ENCODE assay signal across 9 cellular contexts in the genomic region with DNA sequence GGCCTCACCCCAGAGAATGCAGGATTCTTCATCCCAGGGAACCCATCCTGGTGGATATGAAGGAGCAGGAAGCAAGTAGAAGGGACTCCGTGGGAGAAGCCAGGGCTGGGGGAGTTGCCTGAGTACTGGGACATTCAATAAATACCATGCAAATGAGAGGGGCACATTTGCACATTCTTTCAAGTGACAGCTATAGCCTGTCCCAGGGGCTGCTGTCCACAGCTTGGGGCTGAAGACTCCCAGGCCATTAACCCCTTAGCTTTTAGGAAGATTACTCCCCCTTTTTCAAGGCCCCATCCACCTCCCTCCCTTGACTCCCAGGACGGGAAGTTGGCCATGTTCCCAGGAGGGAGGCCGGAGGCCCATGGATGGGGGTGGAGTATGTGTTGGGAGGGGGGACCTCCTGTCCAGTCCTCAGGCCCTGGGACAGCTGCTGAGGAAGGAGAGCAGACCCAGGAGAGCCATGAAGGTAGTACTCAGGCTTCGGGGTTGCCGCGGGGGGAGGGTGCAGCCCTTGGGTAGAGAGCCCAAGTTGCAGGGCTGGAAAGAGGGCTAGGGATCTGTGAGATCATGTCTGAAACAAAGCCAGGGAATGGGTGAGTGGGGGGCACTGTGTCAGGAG. TPM values are rescaled to one million over a fixed set of nuclear protein-coding genes. Genes with fewer than 3 reads are reported as not detected.
DNase-seq lines count a peak whose midpoint lies in the region; FAIRE-seq and TF ChIP-seq lines count a peak whose summit lies in the region.
"Had no signal": no experiment of that assay in that cellular context is flagged by ENCODE, and none has a peak within 500 bp of the region (broad histone marks: within the 10 kb centered on the region; RNA-seq: fewer than 3 reads in every experiment).

No MANE protein-coding gene starts in this region.

- DNase-seq in HCEC 1CT (peak; percentile 45), astrocyte of the cerebellum (ENCODE audit: low read depth) (no peak), immature natural killer cell (no peak), small intestine (peak; percentile 40), SHP77 (lab: John Stamatoyannopoulos, UW) (no peak), MV-4-11 (lab: John Stamatoyannopoulos, UW) (no peak), RCC 7860 (ENCODE audit: low spot score) (no peak), activated gamma-delta T cell (lab: John Stamatoyannopoulos, UW) (no peak)

- FAIRE-seq in small intestine (lab: Jason Lieb, UNC), result no peak
- FAIRE-seq in RCC 7860 (lab: Jason Lieb, UNC), result no peak
- FAIRE-seq: endometrium had no signal

- no peaks in the 10 kb centered on the region for H3K36me3 ChIP-seq in small intestine (ENCODE audit: control insufficient read depth in 2 of 2, insufficient read depth in 2 of 2, low read length in 2 of 2)

- no peak for TF ChIP-seq CTCF in astrocyte of the cerebellum (IDR thresholded peaks at IDR 0.05; ENCODE audit: low read depth, low read length, missing control alignments)

- H3K4me3 Mint-ChIP-seq in immature natural killer cell, result peak overlapping the region in 3 of 5 donors; percentile 13 to 33 (median 23)

- peak overlapping the region in 5 of 6 donors; percentile 26 to 61 (median 34) for H3K27ac Mint-ChIP-seq in immature natural killer cell

- H3K27me3 Mint-ChIP-seq in immature natural killer cell (ENCODE audit: low read depth in 3 of 3), result peaks cover 5 to 10% (median 6%) of the 10 kb centered on the region in 3 donors

- H3K9me3 Mint-ChIP-seq in immature natural killer cell, result no peaks in the 10 kb centered on the region

- H3K4me3 ChIP-seq in astrocyte of the cerebellum (ENCODE audit: low read depth, low read length) (peak overlapping the region; percentile 63), small intestine (ENCODE audit: low read depth in 1 of 2, low read length in 2 of 2) (no peak overlapping the region)

- peaks cover 3 to 10% of the 10 kb centered on the region in 2 donors for H3K4me1 ChIP-seq in small intestine (ENCODE audit: control insufficient read depth in 2 of 2, insufficient read depth in 1 of 2, low read depth in 1 of 2, low read length in 1 of 2)

- no peaks in the 10 kb centered on the region for H3K36me3 Mint-ChIP-seq in immature natural killer cell

- peaks cover 16 to 17% of the 10 kb centered on the region in 2 donors for H3K4me1 Mint-ChIP-seq in immature natural killer cell

- H3K27ac ChIP-seq in small intestine (ENCODE audit: low read depth in 1 of 2, low read length in 1 of 2), result peak overlapping the region; percentile 91 to 97

- H3K9me3 ChIP-seq in small intestine (ENCODE audit: control insufficient read depth, low read depth), result no peaks in the 10 kb centered on the region

- in situ Hi-C loops in astrocyte of the cerebellum (cut with HindIII; ENCODE audit: low sequenced_read_pairs), result no loop called here

- WGBS in small intestine, 3 donors, result 29 to 46% (median 32%) methylated on average over 6 of the region's 6 CpGs

- no peaks in the 10 kb centered on the region for H3K27me3 ChIP-seq in small intestine (ENCODE audit: control insufficient read depth in 2 of 2, insufficient read depth in 2 of 2, low read length in 2 of 2)

RNA-seq across cellular contexts. Expression of a gene that starts 1.0 kb away (rescaled TPM):
- not detected for polyA plus RNA-seq in immature natural killer cell
- 10 to 100 TPM in 2 of 3 donors, 1 to 10 TPM in 1; 5.8 to 52.9 (median 18.4) TPM for polyA plus RNA-seq in small intestine

RNA-seq across cellular contexts. Expression of a gene that starts 30.3 kb away (rescaled TPM):
- polyA plus RNA-seq in immature natural killer cell, result 10 to 100 TPM; 35.6 to 70.4 (median 59.6) TPM
- polyA plus RNA-seq in small intestine, result 10 to 100 TPM; 19.7 to 37.6 (median 20.3) TPM

RNA-seq across cellular contexts. Expression of a gene that starts 42.6 kb away (rescaled TPM):
- polyA plus RNA-seq in immature natural killer cell (10 to 100 TPM; 57.2 to 83.4 (median 69.2) TPM), small intestine (100 to 1,000 TPM; 160 to 236 (median 176) TPM)

RNA-seq across cellular contexts. Expression of a gene that starts 48.6 kb away (rescaled TPM):
- 1 to 10 TPM in 1 of 3 donors, under 1 TPM in 1, not detected in 1; 0.69 to 2.1 TPM for polyA plus RNA-seq in immature natural killer cell
- polyA plus RNA-seq in small intestine, result 100 to 1,000 TPM in 1 of 3 donors, 1 to 10 TPM in 2; 3.4 to 135 (median 8.4) TPM

RNA-seq across cellular contexts. Expression of a gene that starts 54.4 kb away (rescaled TPM):
- not detected for polyA plus RNA-seq in immature natural killer cell
- 10 to 100 TPM in 2 of 3 donors, 1 to 10 TPM in 1; 4.2 to 94.0 (median 77.4) TPM for polyA plus RNA-seq in small intestine

Comparison
In these comparisons a context has a peak if more than half of its experiments do, and no peak if none do; other contexts are left out.
1. DNase-seq: peak in HCEC 1CT (single experiment) and small intestine (single experiment); none in astrocyte of the cerebellum (single experiment), immature natural killer cell (0 of 3), SHP77 (0 of 2), MV-4-11 (single experiment), RCC 7860 (single experiment) and activated gamma-delta T cell (single experiment).
2. RNA of a gene that starts 1.0 kb away (polyA plus RNA-seq): 5.8 to 52.9 TPM in small intestine; not detected in immature natural killer cell; every median in the first group is over 4 times any median in the second.